Comparison of ENCODE assay signal across 1 cellular context in the genomic region with DNA sequence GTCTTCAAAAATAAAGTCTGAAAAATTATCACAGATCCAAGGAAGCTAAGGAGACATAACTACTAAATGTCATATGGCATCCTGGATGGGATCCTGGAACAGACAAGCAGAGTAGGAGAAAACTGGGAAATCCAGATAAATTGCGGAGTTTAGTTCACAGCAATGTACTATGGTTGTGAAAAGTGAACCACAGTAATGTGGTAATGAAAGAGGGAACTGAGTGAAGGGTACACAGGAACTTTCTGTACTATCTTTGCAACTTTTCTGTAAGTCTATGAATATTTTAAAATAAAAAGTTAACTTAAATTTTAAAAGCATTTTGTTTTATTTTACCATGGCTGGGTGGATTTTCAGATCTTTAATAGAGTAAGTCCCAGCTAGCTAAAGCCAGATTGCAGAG.
TF ChIP-seq lines count a peak whose summit lies in the region.

No MANE protein-coding gene starts in this region.

TF ChIP-seq in GM12878, 131 proteins besides CTCF, POLR2A, EP300 and RAD21:
- TF ChIP-seq, protein P1, sequence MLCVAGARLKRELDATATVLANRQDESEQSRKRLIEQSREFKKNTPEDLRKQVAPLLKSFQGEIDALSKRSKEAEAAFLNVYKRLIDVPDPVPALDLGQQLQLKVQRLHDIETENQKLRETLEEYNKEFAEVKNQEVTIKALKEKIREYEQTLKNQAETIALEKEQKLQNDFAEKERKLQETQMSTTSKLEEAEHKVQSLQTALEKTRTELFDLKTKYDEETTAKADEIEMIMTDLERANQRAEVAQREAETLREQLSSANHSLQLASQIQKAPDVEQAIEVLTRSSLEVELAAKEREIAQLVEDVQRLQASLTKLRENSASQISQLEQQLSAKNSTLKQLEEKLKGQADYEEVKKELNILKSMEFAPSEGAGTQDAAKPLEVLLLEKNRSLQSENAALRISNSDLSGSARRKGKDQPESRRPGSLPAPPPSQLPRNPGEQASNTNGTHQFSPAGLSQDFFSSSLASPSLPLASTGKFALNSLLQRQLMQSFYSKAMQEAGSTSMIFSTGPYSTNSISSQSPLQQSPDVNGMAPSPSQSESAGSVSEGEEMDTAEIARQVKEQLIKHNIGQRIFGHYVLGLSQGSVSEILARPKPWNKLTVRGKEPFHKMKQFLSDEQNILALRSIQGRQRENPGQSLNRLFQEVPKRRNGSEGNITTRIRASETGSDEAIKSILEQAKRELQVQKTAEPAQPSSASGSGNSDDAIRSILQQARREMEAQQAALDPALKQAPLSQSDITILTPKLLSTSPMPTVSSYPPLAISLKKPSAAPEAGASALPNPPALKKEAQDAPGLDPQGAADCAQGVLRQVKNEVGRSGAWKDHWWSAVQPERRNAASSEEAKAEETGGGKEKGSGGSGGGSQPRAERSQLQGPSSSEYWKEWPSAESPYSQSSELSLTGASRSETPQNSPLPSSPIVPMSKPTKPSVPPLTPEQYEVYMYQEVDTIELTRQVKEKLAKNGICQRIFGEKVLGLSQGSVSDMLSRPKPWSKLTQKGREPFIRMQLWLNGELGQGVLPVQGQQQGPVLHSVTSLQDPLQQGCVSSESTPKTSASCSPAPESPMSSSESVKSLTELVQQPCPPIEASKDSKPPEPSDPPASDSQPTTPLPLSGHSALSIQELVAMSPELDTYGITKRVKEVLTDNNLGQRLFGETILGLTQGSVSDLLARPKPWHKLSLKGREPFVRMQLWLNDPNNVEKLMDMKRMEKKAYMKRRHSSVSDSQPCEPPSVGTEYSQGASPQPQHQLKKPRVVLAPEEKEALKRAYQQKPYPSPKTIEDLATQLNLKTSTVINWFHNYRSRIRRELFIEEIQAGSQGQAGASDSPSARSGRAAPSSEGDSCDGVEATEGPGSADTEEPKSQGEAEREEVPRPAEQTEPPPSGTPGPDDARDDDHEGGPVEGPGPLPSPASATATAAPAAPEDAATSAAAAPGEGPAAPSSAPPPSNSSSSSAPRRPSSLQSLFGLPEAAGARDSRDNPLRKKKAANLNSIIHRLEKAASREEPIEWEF (IDR thresholded peaks at IDR 0.05; ENCODE audit: insufficient replicate concordance, low read depth, low read length): no peak
- no peak for TF ChIP-seq EZH2 (IDR thresholded peaks at IDR 0.05; ENCODE audit: borderline replicate concordance, control insufficient read depth, low read depth, low read length)
- TF ChIP-seq, protein P2, sequence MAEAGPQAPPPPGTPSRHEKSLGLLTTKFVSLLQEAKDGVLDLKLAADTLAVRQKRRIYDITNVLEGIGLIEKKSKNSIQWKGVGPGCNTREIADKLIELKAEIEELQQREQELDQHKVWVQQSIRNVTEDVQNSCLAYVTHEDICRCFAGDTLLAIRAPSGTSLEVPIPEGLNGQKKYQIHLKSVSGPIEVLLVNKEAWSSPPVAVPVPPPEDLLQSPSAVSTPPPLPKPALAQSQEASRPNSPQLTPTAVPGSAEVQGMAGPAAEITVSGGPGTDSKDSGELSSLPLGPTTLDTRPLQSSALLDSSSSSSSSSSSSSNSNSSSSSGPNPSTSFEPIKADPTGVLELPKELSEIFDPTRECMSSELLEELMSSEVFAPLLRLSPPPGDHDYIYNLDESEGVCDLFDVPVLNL (IDR thresholded peaks at IDR 0.05; ENCODE audit: low read depth, low read length): no peak
